11 cellular contexts compared by ENCODE assay signal in genomic region chr18:14189858-14190257, GRCh38. TPM values are rescaled to one million over a fixed set of nuclear protein-coding genes. Genes with fewer than 3 reads are reported as not detected.
DNase-seq lines count a peak whose midpoint lies in the region; ATAC-seq and TF ChIP-seq lines count a peak whose summit lies in the region.
"Had no signal": no experiment of that assay in that cellular context is flagged by ENCODE, and none has a peak within 500 bp of the region (broad histone marks: within the 10 kb centered on the region; RNA-seq: fewer than 3 reads in every experiment).

No MANE protein-coding gene starts in this region.

- H3K4me3 Mint-ChIP-seq in natural killer cell treated with Interleukin-12 subunit alpha and Interleukin-12 subunit beta and Interleukin-15 and Interleukin-18, amount 100 ng/mL, for 72 hours, result peak overlapping the region; percentile 41
- H3K4me3 Mint-ChIP-seq in natural killer cell, result no peak overlapping the region
- H3K4me3 Mint-ChIP-seq: activated CD4-positive, alpha-beta T cell treated with anti-CD3 and anti-CD28 coated beads, Interleukin-2, amount 10 ng/mL, durations not matched to agents 7 days and 5 days had no signal

- H3K36me3 Mint-ChIP-seq in natural killer cell treated with Interleukin-12 subunit alpha and Interleukin-12 subunit beta and Interleukin-15 and Interleukin-18, amount 100 ng/mL, for 72 hours, result no peaks in the 10 kb centered on the region
- H3K36me3 Mint-ChIP-seq in natural killer cell, result no peaks in the 10 kb centered on the region

- no peak overlapping the region for H3K4me3 ChIP-seq in epithelial cell of proximal tubule (ENCODE audit: low read depth, low read length)

- no peaks in the 10 kb centered on the region for H3K9me3 Mint-ChIP-seq in natural killer cell treated with Interleukin-12 subunit alpha and Interleukin-12 subunit beta and Interleukin-15 and Interleukin-18, amount 100 ng/mL, for 72 hours
- no peaks in the 10 kb centered on the region for H3K9me3 Mint-ChIP-seq in natural killer cell
- H3K9me3 Mint-ChIP-seq: activated CD4-positive, alpha-beta T cell treated with anti-CD3 and anti-CD28 coated beads, Interleukin-2, amount 10 ng/mL, durations not matched to agents 7 days and 5 days had no signal

- intact Hi-C loops in natural killer cell (cut with micrococcal nuclease), result no loop called here

- DNase-seq in natural killer cell treated with Interleukin-12 subunit alpha and Interleukin-12 subunit beta and Interleukin-15 and Interleukin-18, amount 100 ng/mL, for 72 hours (ENCODE audit: low spot score), result no peak
- DNase-seq in natural killer cell (no peak), OCI-M1 (lab: John Stamatoyannopoulos, UW) (peak; percentile 62), epithelial cell of proximal tubule (ENCODE audit: low read depth) (peak; percentile 10), OCI-M2 (lab: John Stamatoyannopoulos, UW; ENCODE audit: unreplicated experiment) (no peak)
- DNase-seq in effector CD4-positive, alpha-beta T cell, result no peak
- DNase-seq: activated CD4-positive, alpha-beta T cell treated with anti-CD3 and anti-CD28 coated beads, Interleukin-2, amount 10 ng/mL, durations not matched to agents 7 days and 5 days; NCI-H146; stimulated activated CD4-positive, alpha-beta T cell treated with anti-CD3 and anti-CD28 coated beads, Interleukin-12 subunit alpha, Interleukin-12 subunit beta, amount 100 ng/mL, for 4 hours had no signal

- H3K27me3 Mint-ChIP-seq in natural killer cell treated with Interleukin-12 subunit alpha and Interleukin-12 subunit beta and Interleukin-15 and Interleukin-18, amount 100 ng/mL, for 72 hours, result no peaks in the 10 kb centered on the region
- no peaks in the 10 kb centered on the region for H3K27me3 Mint-ChIP-seq in natural killer cell (ENCODE audit: low read depth in 2 of 2)
- H3K27me3 Mint-ChIP-seq: activated CD4-positive, alpha-beta T cell treated with anti-CD3 and anti-CD28 coated beads, Interleukin-2, amount 10 ng/mL, durations not matched to agents 7 days and 5 days had no signal

- no peak for TF ChIP-seq CTCF in natural killer cell (IDR thresholded peaks at IDR 0.05)
- no peak for TF ChIP-seq CTCF in epithelial cell of proximal tubule (conservative IDR thresholded peaks at IDR 0.05; ENCODE audit: low read depth, low read length)

- peak in 1 of 2 donors; percentile 79 for ATAC-seq in natural killer cell treated with Interleukin-12 subunit alpha and Interleukin-12 subunit beta and Interleukin-15 and Interleukin-18, amount 100 ng/mL, for 72 hours
- ATAC-seq in natural killer cell, result no peak
- no peak for ATAC-seq in GM19351 (IDR thresholded peaks at IDR 0.05; ENCODE audit: unreplicated experiment)
- ATAC-seq in HG03039 (IDR thresholded peaks at IDR 0.05; ENCODE audit: unreplicated experiment), result no peak

- peaks cover 0 to 18% of the 10 kb centered on the region in 2 donors for H3K4me1 Mint-ChIP-seq in natural killer cell treated with Interleukin-12 subunit alpha and Interleukin-12 subunit beta and Interleukin-15 and Interleukin-18, amount 100 ng/mL, for 72 hours (ENCODE audit: low read depth in 2 of 2)
- H3K4me1 Mint-ChIP-seq in natural killer cell, result no peaks in the 10 kb centered on the region

- peak overlapping the region; percentile 60 to 81 for H3K27ac Mint-ChIP-seq in natural killer cell treated with Interleukin-12 subunit alpha and Interleukin-12 subunit beta and Interleukin-15 and Interleukin-18, amount 100 ng/mL, for 72 hours
- no peak overlapping the region for H3K27ac Mint-ChIP-seq in natural killer cell

RNA-seq across cellular contexts. Expression of gene ZNF519, which starts 57.6 kb away (rescaled TPM):
- total RNA-seq in natural killer cell treated with Interleukin-12 subunit alpha and Interleukin-12 subunit beta and Interleukin-15 and Interleukin-18, amount 100 ng/mL, for 72 hours, result 10 to 100 TPM; 10.4 to 37.3 TPM
- total RNA-seq in natural killer cell (10 to 100 TPM in 1 of 3 donors, 1 to 10 TPM in 2; 7.7 to 11.4 (median 9.8) TPM), epithelial cell of proximal tubule (7.7 and 9.5 TPM in 2 replicates)

Comparison
In these comparisons a context has a peak if more than half of its experiments do, and no peak if none do; other contexts are left out.
1. H3K27ac Mint-ChIP-seq: peak in natural killer cell treated with Interleukin-12 subunit alpha and Interleukin-12 subunit beta and Interleukin-15 and Interleukin-18, amount 100 ng/mL, for 72 hours (2 of 2); none in natural killer cell (0 of 2).
2. DNase-seq: peak in OCI-M1 (single experiment) and epithelial cell of proximal tubule (single experiment); none in natural killer cell treated with Interleukin-12 subunit alpha and Interleukin-12 subunit beta and Interleukin-15 and Interleukin-18, amount 100 ng/mL, for 72 hours (single experiment), natural killer cell (single experiment), effector CD4-positive, alpha-beta T cell (single experiment) and OCI-M2 (single experiment).